Comparison of ENCODE assay signal across 1 cellular context in genomic region chr1:32650752-32651460, GRCh38.
TF ChIP-seq lines count a peak whose summit lies in the region.

Gene RBBP4, plus strand, starts transcription at chr1:32651208. Its CDS starts 99 bp downstream, at chr1:32651307.

TF ChIP-seq in HepG2, 621 proteins besides CTCF, POLR2A, EP300 and RAD21 (continued from another document and continues in another):
- TF ChIP-seq, protein P1, sequence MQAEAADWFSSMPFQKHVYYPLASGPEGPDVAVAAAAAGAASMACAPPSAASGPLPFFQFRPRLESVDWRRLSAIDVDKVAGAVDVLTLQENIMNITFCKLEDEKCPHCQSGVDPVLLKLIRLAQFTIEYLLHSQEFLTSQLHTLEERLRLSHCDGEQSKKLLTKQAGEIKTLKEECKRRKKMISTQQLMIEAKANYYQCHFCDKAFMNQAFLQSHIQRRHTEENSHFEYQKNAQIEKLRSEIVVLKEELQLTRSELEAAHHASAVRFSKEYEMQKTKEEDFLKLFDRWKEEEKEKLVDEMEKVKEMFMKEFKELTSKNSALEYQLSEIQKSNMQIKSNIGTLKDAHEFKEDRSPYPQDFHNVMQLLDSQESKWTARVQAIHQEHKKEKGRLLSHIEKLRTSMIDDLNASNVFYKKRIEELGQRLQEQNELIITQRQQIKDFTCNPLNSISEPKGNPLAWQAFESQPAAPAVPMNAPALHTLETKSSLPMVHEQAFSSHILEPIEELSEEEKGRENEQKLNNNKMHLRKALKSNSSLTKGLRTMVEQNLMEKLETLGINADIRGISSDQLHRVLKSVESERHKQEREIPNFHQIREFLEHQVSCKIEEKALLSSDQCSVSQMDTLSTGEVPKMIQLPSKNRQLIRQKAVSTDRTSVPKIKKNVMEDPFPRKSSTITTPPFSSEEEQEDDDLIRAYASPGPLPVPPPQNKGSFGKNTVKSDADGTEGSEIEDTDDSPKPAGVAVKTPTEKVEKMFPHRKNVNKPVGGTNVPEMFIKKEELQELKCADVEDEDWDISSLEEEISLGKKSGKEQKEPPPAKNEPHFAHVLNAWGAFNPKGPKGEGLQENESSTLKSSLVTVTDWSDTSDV (CRISPR knock-in tag; IDR thresholded peaks at IDR 0.05) = peak; percentile 99; the same call in 1 of the 2 replicates
- TF ChIP-seq MLXIP (CRISPR knock-in tag; IDR thresholded peaks at IDR 0.05; ENCODE audit: borderline replicate concordance) (peak; percentile 20; the same call in 1 of the 2 replicates), CBX5 (CRISPR knock-in tag; IDR thresholded peaks at IDR 0.05; ENCODE audit: borderline replicate concordance) (no peak), ZNF18 (CRISPR knock-in tag; IDR thresholded peaks at IDR 0.05; ENCODE audit: insufficient replicate concordance) (peak; percentile 96), BHLHE40 (IDR thresholded peaks at IDR 0.05; ENCODE audit: low read length) (peak; percentile 96), ATF7 (IDR thresholded peaks at IDR 0.05) (no peak), ATF7 (CRISPR knock-in tag; IDR thresholded peaks at IDR 0.05) (no peak), RBFOX2 (IDR thresholded peaks at IDR 0.05; ENCODE audit: low read depth, low read length) (peak; percentile 93), BCL6 (CRISPR knock-in tag; IDR thresholded peaks at IDR 0.05) (no peak; the same call in 1 of the 2 replicates), LCORL (IDR thresholded peaks at IDR 0.05) (no peak), LCORL (CRISPR knock-in tag; IDR thresholded peaks at IDR 0.05) (peak; percentile 60), FOXC1 (CRISPR knock-in tag; IDR thresholded peaks at IDR 0.05; ENCODE audit: borderline replicate concordance) (peak; percentile 76), ZNF777 (CRISPR knock-in tag; IDR thresholded peaks at IDR 0.05) (peak; percentile 55), THRA (CRISPR knock-in tag; IDR thresholded peaks at IDR 0.05; ENCODE audit: borderline replicate concordance) (0 out of 2 replicates have a peak, but pooled peaks have one; percentile 6), ZEB1 (IDR thresholded peaks at IDR 0.05; ENCODE audit: insufficient replicate concordance, low read depth) (peak; percentile 15), IKZF5 (CRISPR knock-in tag; IDR thresholded peaks at IDR 0.05) (peak; percentile 32; the same call in 1 of the 2 replicates), ZNF441 (CRISPR knock-in tag; IDR thresholded peaks at IDR 0.05; ENCODE audit: borderline replicate concordance) (0 out of 2 replicates have a peak, but pooled peaks have one; percentile 41), ZSCAN9 (CRISPR knock-in tag; IDR thresholded peaks at IDR 0.05; ENCODE audit: borderline replicate concordance) (peak; percentile 66; the same call in 1 of the 2 replicates), MBD4 (IDR thresholded peaks at IDR 0.05; ENCODE audit: borderline replicate concordance, low read length) (no peak), ATF2 (CRISPR knock-in tag; IDR thresholded peaks at IDR 0.05) (peak; percentile 67; the same call in 1 of the 2 replicates), ZSCAN31 (CRISPR knock-in tag; IDR thresholded peaks at IDR 0.05; ENCODE audit: low read depth) (no peak; the same call in 1 of the 2 replicates), ZNF749 (CRISPR knock-in tag; IDR thresholded peaks at IDR 0.05; ENCODE audit: borderline replicate concordance) (peak; percentile 87), ZNF296 (CRISPR knock-in tag; conservative IDR thresholded peaks at IDR 0.05) (0 out of 2 replicates have a peak, but pooled peaks have one; percentile 61), SALL2 (CRISPR knock-in tag; IDR thresholded peaks at IDR 0.05) (peak; percentile 96), PCBP2 (optimal IDR thresholded peaks at IDR 0.05; ENCODE audit: low read depth, low read length, poor library complexity, severe bottlenecking) (no peak), NFRKB (IDR thresholded peaks at IDR 0.05) (peak; percentile 82), ZNF414 (CRISPR knock-in tag; IDR thresholded peaks at IDR 0.05) (peak; percentile 73; the same call in 1 of the 2 replicates), ZNF280D (CRISPR knock-in tag; IDR thresholded peaks at IDR 0.05) (peak; percentile 44; the same call in 1 of the 2 replicates), ZBTB21 (CRISPR knock-in tag; IDR thresholded peaks at IDR 0.05) (no peak; the same call in 1 of the 2 replicates), GPN1 (CRISPR knock-in tag; IDR thresholded peaks at IDR 0.05; ENCODE audit: borderline replicate concordance) (no peak), PAX8 (CRISPR knock-in tag; IDR thresholded peaks at IDR 0.05; ENCODE audit: borderline replicate concordance) (peak; percentile 95; the same call in 1 of the 2 replicates), KMT2B (CRISPR knock-in tag; IDR thresholded peaks at IDR 0.05) (peak; percentile 80), ZNF335 (CRISPR knock-in tag; IDR thresholded peaks at IDR 0.05) (no peak), NFKB2 (CRISPR knock-in tag; IDR thresholded peaks at IDR 0.05; ENCODE audit: borderline replicate concordance) (peak; percentile 97)
- TF ChIP-seq, protein P2, sequence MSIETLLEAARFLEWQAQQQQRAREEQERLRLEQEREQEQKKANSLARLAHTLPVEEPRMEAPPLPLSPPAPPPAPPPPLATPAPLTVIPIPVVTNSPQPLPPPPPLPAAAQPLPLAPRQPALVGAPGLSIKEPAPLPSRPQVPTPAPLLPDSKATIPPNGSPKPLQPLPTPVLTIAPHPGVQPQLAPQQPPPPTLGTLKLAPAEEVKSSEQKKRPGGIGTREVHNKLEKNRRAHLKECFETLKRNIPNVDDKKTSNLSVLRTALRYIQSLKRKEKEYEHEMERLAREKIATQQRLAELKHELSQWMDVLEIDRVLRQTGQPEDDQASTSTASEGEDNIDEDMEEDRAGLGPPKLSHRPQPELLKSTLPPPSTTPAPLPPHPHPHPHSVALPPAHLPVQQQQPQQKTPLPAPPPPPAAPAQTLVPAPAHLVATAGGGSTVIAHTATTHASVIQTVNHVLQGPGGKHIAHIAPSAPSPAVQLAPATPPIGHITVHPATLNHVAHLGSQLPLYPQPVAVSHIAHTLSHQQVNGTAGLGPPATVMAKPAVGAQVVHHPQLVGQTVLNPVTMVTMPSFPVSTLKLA (IDR thresholded peaks at IDR 0.05) = 0 out of 2 replicates have a peak, but pooled peaks have one; percentile 8
- TF ChIP-seq, protein P3, sequence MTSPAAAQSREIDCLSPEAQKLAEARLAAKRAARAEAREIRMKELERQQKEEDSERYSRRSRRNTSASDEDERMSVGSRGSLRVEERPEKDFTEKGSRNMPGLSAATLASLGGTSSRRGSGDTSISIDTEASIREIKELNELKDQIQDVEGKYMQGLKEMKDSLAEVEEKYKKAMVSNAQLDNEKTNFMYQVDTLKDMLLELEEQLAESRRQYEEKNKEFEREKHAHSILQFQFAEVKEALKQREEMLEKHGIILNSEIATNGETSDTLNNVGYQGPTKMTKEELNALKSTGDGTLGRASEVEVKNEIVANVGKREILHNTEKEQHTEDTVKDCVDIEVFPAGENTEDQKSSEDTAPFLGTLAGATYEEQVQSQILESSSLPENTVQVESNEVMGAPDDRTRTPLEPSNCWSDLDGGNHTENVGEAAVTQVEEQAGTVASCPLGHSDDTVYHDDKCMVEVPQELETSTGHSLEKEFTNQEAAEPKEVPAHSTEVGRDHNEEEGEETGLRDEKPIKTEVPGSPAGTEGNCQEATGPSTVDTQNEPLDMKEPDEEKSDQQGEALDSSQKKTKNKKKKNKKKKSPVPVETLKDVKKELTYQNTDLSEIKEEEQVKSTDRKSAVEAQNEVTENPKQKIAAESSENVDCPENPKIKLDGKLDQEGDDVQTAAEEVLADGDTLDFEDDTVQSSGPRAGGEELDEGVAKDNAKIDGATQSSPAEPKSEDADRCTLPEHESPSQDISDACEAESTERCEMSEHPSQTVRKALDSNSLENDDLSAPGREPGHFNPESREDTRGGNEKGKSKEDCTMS (CRISPR knock-in tag; conservative IDR thresholded peaks at IDR 0.05) = no peak
- TF ChIP-seq, protein P4, sequence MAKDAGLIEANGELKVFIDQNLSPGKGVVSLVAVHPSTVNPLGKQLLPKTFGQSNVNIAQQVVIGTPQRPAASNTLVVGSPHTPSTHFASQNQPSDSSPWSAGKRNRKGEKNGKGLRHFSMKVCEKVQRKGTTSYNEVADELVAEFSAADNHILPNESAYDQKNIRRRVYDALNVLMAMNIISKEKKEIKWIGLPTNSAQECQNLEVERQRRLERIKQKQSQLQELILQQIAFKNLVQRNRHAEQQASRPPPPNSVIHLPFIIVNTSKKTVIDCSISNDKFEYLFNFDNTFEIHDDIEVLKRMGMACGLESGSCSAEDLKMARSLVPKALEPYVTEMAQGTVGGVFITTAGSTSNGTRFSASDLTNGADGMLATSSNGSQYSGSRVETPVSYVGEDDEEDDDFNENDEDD (CRISPR knock-in tag; IDR thresholded peaks at IDR 0.05; ENCODE audit: borderline replicate concordance) = peak; percentile 96; the same call in 1 of the 2 replicates
